ENCODE assay signal across 13 cellular contexts in genomic region chr20:41570552-41570951, GRCh38.
"Had no signal": no experiment of that assay in that cellular context is flagged by ENCODE, and none has a peak within 500 bp of the region (broad histone marks: within the 10 kb centered on the region; RNA-seq: fewer than 3 reads in every experiment).

No MANE protein-coding gene starts in this region.

- H3K27ac ChIP-seq: breast epithelium, colonic mucosa, epithelial cell of prostate, lower lobe of right lung had no signal

- ATAC-seq: activated naive CD4-positive, alpha-beta T cell treated with anti-CD3 and anti-CD28 coated beads, Interleukin-2, amount 50 U/mL, for 72 hours; lower lobe of right lung had no signal

- H3K36me3 ChIP-seq: breast epithelium, colonic mucosa, lower lobe of right lung had no signal

- DNase-seq: activated CD4-positive, CD25-positive, alpha-beta regulatory T cell; activated effector memory CD4-positive, alpha-beta T cell treated with anti-CD3 and anti-CD28 coated beads, Interleukin-2, amount 50 U/mL, for 16 hours; activated T-cell treated with anti-CD3 and anti-CD28 coated beads, Interleukin-2, amount 50 U/mL, for 1 hour; anterior cingulate cortex; colonic mucosa; effector CD8-positive, alpha-beta T cell; hypothalamus; lower lobe of right lung; stimulated activated CD4-positive, alpha-beta T cell treated with anti-CD3 and anti-CD28 coated beads, Interleukin-4, amount 100 ng/mL, for 24 hours; T-helper 2 cell had no signal

- H3K27ac Mint-ChIP-seq: activated naive CD4-positive, alpha-beta T cell treated with anti-CD3 and anti-CD28 coated beads, Interleukin-2, amount 50 U/mL, for 72 hours had no signal

- H3K9me3 Mint-ChIP-seq: activated naive CD4-positive, alpha-beta T cell treated with anti-CD3 and anti-CD28 coated beads, Interleukin-2, amount 50 U/mL, for 72 hours had no signal

- H3K4me3 ChIP-seq: breast epithelium, colonic mucosa, lower lobe of right lung had no signal

- H3K27me3 ChIP-seq: breast epithelium, colonic mucosa had no signal

- H3K9me3 ChIP-seq: breast epithelium, colonic mucosa had no signal
